In the genomic region with DNA sequence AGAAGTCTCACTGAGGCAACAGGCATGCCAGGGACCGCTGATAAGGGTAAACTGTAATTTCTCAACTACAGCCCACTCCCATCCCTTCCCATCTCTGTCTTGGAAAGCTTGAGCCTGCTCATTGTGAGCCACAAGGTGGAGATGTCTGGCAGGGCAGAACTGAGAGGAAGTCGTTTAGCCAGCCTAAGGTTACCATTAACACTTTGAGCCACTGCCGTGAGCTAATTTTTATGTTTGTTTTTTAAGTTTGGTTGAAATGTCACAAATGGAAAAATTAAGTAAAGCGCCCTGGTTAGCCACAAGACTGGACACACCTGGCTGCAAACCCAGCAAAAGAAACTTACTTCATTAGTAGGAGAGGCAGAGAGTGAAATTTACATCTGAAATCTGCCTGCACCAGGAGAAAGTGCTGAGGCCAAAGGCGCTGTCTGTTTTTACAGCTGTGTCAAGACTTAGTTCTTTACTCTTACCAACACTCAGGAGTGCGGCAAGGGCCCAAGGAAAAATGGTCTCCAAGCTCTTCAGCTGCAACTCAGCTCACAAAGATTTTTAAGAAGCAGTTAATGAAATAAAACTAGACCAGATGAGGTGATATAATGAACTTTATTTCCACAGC, we compare ENCODE assay signal across 2 cellular contexts.
TF ChIP-seq lines count a peak whose summit lies in the region.

No MANE protein-coding gene starts in this region.

TF ChIP-seq in SK-N-SH, 30 proteins besides CTCF, POLR2A, EP300 and RAD21 (continued from another document):
- TF ChIP-seq, protein P1, sequence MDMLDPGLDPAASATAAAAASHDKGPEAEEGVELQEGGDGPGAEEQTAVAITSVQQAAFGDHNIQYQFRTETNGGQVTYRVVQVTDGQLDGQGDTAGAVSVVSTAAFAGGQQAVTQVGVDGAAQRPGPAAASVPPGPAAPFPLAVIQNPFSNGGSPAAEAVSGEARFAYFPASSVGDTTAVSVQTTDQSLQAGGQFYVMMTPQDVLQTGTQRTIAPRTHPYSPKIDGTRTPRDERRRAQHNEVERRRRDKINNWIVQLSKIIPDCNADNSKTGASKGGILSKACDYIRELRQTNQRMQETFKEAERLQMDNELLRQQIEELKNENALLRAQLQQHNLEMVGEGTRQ (IDR thresholded peaks at IDR 0.05; ENCODE audit: borderline replicate concordance, low read depth, low read length): no peak
- no peak for TF ChIP-seq JUND (IDR thresholded peaks at IDR 0.05)

TF ChIP-seq in SK-N-SH treated with all-trans-retinoic acid at 6 μM for 48 hours, 23 proteins besides CTCF, POLR2A, EP300 and RAD21 (continued from another document):
- TF ChIP-seq CSDC2 (CRISPR knock-in tag; IDR thresholded peaks at IDR 0.05): no peak
- TF ChIP-seq, protein P2, sequence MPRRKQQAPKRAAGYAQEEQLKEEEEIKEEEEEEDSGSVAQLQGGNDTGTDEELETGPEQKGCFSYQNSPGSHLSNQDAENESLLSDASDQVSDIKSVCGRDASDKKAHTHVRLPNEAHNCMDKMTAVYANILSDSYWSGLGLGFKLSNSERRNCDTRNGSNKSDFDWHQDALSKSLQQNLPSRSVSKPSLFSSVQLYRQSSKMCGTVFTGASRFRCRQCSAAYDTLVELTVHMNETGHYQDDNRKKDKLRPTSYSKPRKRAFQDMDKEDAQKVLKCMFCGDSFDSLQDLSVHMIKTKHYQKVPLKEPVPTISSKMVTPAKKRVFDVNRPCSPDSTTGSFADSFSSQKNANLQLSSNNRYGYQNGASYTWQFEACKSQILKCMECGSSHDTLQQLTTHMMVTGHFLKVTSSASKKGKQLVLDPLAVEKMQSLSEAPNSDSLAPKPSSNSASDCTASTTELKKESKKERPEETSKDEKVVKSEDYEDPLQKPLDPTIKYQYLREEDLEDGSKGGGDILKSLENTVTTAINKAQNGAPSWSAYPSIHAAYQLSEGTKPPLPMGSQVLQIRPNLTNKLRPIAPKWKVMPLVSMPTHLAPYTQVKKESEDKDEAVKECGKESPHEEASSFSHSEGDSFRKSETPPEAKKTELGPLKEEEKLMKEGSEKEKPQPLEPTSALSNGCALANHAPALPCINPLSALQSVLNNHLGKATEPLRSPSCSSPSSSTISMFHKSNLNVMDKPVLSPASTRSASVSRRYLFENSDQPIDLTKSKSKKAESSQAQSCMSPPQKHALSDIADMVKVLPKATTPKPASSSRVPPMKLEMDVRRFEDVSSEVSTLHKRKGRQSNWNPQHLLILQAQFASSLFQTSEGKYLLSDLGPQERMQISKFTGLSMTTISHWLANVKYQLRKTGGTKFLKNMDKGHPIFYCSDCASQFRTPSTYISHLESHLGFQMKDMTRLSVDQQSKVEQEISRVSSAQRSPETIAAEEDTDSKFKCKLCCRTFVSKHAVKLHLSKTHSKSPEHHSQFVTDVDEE (CRISPR knock-in tag; IDR thresholded peaks at IDR 0.05): no peak
- no peak for TF ChIP-seq RARB (CRISPR knock-in tag; IDR thresholded peaks at IDR 0.05)
- TF ChIP-seq BACH2 (CRISPR knock-in tag; IDR thresholded peaks at IDR 0.05; ENCODE audit: borderline replicate concordance): no peak
- TF ChIP-seq, protein P3, sequence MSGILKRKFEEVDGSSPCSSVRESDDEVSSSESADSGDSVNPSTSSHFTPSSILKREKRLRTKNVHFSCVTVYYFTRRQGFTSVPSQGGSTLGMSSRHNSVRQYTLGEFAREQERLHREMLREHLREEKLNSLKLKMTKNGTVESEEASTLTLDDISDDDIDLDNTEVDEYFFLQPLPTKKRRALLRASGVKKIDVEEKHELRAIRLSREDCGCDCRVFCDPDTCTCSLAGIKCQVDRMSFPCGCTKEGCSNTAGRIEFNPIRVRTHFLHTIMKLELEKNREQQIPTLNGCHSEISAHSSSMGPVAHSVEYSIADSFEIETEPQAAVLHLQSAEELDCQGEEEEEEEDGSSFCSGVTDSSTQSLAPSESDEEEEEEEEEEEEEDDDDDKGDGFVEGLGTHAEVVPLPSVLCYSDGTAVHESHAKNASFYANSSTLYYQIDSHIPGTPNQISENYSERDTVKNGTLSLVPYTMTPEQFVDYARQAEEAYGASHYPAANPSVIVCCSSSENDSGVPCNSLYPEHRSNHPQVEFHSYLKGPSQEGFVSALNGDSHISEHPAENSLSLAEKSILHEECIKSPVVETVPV (CRISPR knock-in tag; IDR thresholded peaks at IDR 0.05): no peak
- TF ChIP-seq ZNF8 (CRISPR knock-in tag; IDR thresholded peaks at IDR 0.05): no peak
- TF ChIP-seq, protein P4, sequence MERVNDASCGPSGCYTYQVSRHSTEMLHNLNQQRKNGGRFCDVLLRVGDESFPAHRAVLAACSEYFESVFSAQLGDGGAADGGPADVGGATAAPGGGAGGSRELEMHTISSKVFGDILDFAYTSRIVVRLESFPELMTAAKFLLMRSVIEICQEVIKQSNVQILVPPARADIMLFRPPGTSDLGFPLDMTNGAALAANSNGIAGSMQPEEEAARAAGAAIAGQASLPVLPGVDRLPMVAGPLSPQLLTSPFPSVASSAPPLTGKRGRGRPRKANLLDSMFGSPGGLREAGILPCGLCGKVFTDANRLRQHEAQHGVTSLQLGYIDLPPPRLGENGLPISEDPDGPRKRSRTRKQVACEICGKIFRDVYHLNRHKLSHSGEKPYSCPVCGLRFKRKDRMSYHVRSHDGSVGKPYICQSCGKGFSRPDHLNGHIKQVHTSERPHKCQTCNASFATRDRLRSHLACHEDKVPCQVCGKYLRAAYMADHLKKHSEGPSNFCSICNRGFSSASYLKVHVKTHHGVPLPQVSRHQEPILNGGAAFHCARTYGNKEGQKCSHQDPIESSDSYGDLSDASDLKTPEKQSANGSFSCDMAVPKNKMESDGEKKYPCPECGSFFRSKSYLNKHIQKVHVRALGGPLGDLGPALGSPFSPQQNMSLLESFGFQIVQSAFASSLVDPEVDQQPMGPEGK (CRISPR knock-in tag; IDR thresholded peaks at IDR 0.05; ENCODE audit: borderline replicate concordance): no peak
- no peak for TF ChIP-seq PPARA (CRISPR knock-in tag; IDR thresholded peaks at IDR 0.05; ENCODE audit: borderline replicate concordance)
TF ChIP-seq in SK-N-SH treated with all-trans-retinoic acid at 6 μM for 48 hours: peak in this region for 0.
